13 cellular contexts compared by ENCODE assay signal in the genomic region with DNA sequence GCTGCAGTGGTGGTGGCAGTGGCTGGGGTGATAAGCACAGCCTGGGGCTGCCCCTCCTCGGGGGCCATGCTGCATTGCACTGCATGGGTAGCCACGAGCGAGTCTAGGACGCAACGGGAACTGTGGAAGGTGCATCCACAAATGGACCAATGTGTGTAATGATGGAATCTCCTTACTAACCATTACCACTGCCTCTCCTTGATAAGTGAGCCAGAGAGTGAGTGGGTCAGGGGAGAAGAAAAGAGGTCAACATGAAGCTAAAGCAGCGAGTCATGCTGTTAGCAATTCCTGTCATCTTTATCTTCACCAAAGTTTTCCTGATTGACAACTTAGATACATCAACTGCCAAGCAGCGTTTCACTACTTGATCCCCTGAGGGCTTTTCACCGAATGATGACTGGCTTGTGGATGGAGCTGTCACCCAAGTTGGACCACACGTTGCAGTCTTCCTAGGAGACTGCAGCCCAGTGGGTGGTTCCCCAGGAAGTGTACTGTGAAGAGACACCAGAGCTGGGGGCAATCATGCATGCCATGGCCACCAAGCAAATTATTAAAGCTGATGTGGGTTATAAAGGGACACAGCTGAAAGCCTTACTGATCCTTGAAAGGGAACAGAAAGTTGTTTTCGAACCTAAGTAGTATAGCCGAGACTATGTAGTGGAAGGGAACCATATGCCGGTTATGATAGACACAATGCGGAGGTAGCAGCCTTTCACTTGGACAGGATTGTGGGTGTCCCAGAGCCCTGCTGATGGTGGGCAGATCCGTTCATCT. TPM values are rescaled to one million over a fixed set of nuclear protein-coding genes. Genes with fewer than 3 reads are reported as not detected.
DNase-seq lines count a peak whose midpoint lies in the region; ATAC-seq and TF ChIP-seq lines count a peak whose summit lies in the region.
"Had no signal": no experiment of that assay in that cellular context is flagged by ENCODE, and none has a peak within 500 bp of the region (broad histone marks: within the 10 kb centered on the region; RNA-seq: fewer than 3 reads in every experiment).

No MANE protein-coding gene starts in this region.

- H3K36me3 ChIP-seq in BLaER1: no peaks in the 10 kb centered on the region
- H3K36me3 ChIP-seq in gastrocnemius medialis: no peaks in the 10 kb centered on the region
- H3K36me3 ChIP-seq: SJSA1 had no signal

- TF ChIP-seq CTCF in chondrocyte (IDR thresholded peaks at IDR 0.05) (no peak), gastrocnemius medialis (IDR thresholded peaks at IDR 0.05 in 4 of 5, conservative IDR thresholded peaks at IDR 0.05 in 1 of 5) (no peak)

- intact Hi-C loops in Right ventricle myocardium inferior (cut with DNase I): no loop called here
- intact Hi-C loops in gastrocnemius medialis (cut with DNase I; ENCODE audit: low total_unique reads): no loop called here

- H3K27me3 ChIP-seq in BLaER1 (no peaks in the 10 kb centered on the region), gastrocnemius medialis (no peaks in the 10 kb centered on the region)
- H3K27me3 ChIP-seq: SJSA1 had no signal

- H3K4me2 ChIP-seq in BLaER1: peak overlapping the region; percentile 80
- H3K4me2 ChIP-seq: GM23338 had no signal

- H3K4me3 Mint-ChIP-seq in chondrocyte (ENCODE audit: unreplicated experiment): no peak overlapping the region
- H3K4me3 Mint-ChIP-seq: GM23338 had no signal

- peak overlapping the region; percentile 39; the same call in 1 of the 2 replicates for H3K9ac ChIP-seq in BLaER1

- no peaks in the 10 kb centered on the region for H3K36me3 Mint-ChIP-seq in chondrocyte (ENCODE audit: low read depth)

- no peak overlapping the region for H3K27ac Mint-ChIP-seq in chondrocyte (ENCODE audit: unreplicated experiment)
- H3K27ac Mint-ChIP-seq: GM23338 had no signal

- TF ChIP-seq POLR2A in GM19099 (IDR thresholded peaks at IDR 0.05; ENCODE audit: extremely low read depth, insufficient read length, low read depth): peak; percentile 52
- no peak for TF ChIP-seq POLR2A in gastrocnemius medialis (IDR thresholded peaks at IDR 0.05)

- H3K27me3 Mint-ChIP-seq in chondrocyte (ENCODE audit: low read depth): peaks cover 30% of the 10 kb centered on the region

- no peaks in the 10 kb centered on the region for H3K9me3 Mint-ChIP-seq in chondrocyte (ENCODE audit: low read depth)
- H3K9me3 Mint-ChIP-seq: GM23338 had no signal

- H3K4me3 ChIP-seq in BLaER1: peak overlapping the region; percentile 41
- H3K4me3 ChIP-seq in gastrocnemius medialis: no peak overlapping the region
- H3K4me3 ChIP-seq: GM23338, SJSA1 had no signal

- H3K4me1 ChIP-seq in BLaER1 (peaks cover 56% of the 10 kb centered on the region), gastrocnemius medialis (no peaks in the 10 kb centered on the region)
- H3K4me1 ChIP-seq: SJSA1 had no signal

- H3K9me3 ChIP-seq in BLaER1 (no peaks in the 10 kb centered on the region), gastrocnemius medialis (no peaks in the 10 kb centered on the region)
- H3K9me3 ChIP-seq: SJSA1 had no signal

- H3K4me1 Mint-ChIP-seq in chondrocyte (ENCODE audit: low read depth): no peaks in the 10 kb centered on the region

- DNase-seq in C1 segment of cervical spinal cord (lab: John Stamatoyannopoulos, UW) (no peak), Right ventricle myocardium inferior (ENCODE audit: missing footprints) (no peak), chondrocyte (ENCODE audit: low spot score) (no peak), gastrocnemius medialis (no peak)
- DNase-seq: NCI-H187 had no signal

- ATAC-seq in HG02759 (IDR thresholded peaks at IDR 0.05; ENCODE audit: unreplicated experiment) (peak; percentile 95), HG03565 (IDR thresholded peaks at IDR 0.05; ENCODE audit: unreplicated experiment) (peak; percentile 91), Right ventricle myocardium inferior (no peak), gastrocnemius medialis (no peak)
- ATAC-seq: GM23338 had no signal

- no peaks in the 10 kb centered on the region for H4K20me1 ChIP-seq in BLaER1

- H3K27ac ChIP-seq in BLaER1 (peak overlapping the region; percentile 69), gastrocnemius medialis (no peak overlapping the region)
- H3K27ac ChIP-seq: SJSA1 had no signal

- in situ Hi-C loops in gastrocnemius medialis (cut with MboI; ENCODE audit: low sequenced_read_pairs in 4 of 4): no loop called here

RNA-seq across cellular contexts. Expression of gene SAMD7, which starts 20.6 kb away (rescaled TPM):
- total RNA-seq in Right ventricle myocardium inferior: not detected
- not detected in 3 replicates for total RNA-seq in chondrocyte
- not detected for total RNA-seq in gastrocnemius medialis
- total RNA-seq: bronchial epithelial cell, glomerular endothelial cell, GM23338, SJSA1 had no signal

RNA-seq across cellular contexts. Expression of gene SEC62, which starts 34.7 kb away (rescaled TPM):
- total RNA-seq in Right ventricle myocardium inferior: 78.0 TPM
- 99.2 to 128 TPM (median 106 TPM) in 3 replicates for total RNA-seq in chondrocyte
- total RNA-seq in gastrocnemius medialis: 10 to 100 TPM; 22.6 to 42.8 (median 30.4) TPM

Comparison
In these comparisons a context has a peak if more than half of its experiments do, and no peak if none do; other contexts are left out.
1. ATAC-seq: peak in HG02759 (single experiment) and HG03565 (single experiment); none in Right ventricle myocardium inferior (single experiment) and gastrocnemius medialis (0 of 2).